Comparison of ENCODE assay signal across 8 cellular contexts in the genomic region with DNA sequence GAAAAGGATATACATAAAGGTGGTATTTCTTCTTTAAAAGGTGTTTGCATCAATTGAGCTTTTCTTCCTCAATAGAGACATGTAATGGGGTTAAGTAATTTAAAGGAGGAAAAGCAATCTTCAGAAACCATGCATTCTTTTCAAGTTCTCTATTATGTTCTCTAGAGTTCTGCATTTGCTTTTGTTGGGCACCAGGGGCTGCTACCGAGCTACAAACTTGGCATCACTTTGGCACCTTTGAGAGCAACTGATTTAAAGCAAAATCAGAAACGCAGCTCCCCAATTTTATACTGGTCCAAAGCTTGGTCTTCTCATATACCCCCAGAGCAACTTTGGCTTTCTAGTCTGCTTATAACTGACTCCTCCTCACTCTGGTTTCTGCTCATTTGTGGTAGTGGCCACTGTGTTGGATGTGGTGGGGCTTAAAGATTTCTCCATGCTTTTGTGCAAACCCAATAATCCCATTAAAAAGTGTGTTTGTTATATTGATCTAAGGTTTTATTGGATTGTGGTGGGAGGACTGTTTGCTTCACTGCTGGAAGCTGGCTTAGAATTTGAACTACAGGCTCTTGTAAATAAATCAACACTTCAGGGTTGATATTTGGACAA.
DNase-seq lines count a peak whose midpoint lies in the region; ATAC-seq and TF ChIP-seq lines count a peak whose summit lies in the region.

No MANE protein-coding gene starts in this region.

- no peaks in the 10 kb centered on the region for H3K9me3 ChIP-seq in parathyroid adenoma (ENCODE audit: control insufficient read depth, low read length)

- H3K36me3 ChIP-seq in parathyroid adenoma (ENCODE audit: control insufficient read depth, insufficient read depth, low read length): no peaks in the 10 kb centered on the region

- H3K4me3 ChIP-seq in parathyroid adenoma (ENCODE audit: low read depth, low read length): no peak overlapping the region

- H2AFZ ChIP-seq in parathyroid adenoma: no peak overlapping the region

- H3K4me1 ChIP-seq in parathyroid adenoma: no peaks in the 10 kb centered on the region

- H3K79me2 ChIP-seq in parathyroid adenoma: no peaks in the 10 kb centered on the region

- H3K27me3 ChIP-seq in parathyroid adenoma (ENCODE audit: control insufficient read depth, insufficient read depth, low read length): no peaks in the 10 kb centered on the region

- DNase-seq in AG08395 (ENCODE audit: low spot score) (peak; percentile 46), OCI-M1 (lab: John Stamatoyannopoulos, UW) (peak; percentile 78), fibroblast of peridontal ligament (ENCODE audit: extremely low read depth) (peak; percentile 77), OCI-M2 (lab: John Stamatoyannopoulos, UW; ENCODE audit: unreplicated experiment) (no peak)
- no peak for DNase-seq in activated CD8-positive, alpha-beta memory T cell treated with anti-CD3 and anti-CD28 coated beads for 24 hours

- peak; percentile 59 for TF ChIP-seq CTCF in parathyroid adenoma (IDR thresholded peaks at IDR 0.05)

- no peak overlapping the region for H3K27ac ChIP-seq in parathyroid adenoma

- ATAC-seq in GM18508 (IDR thresholded peaks at IDR 0.05; ENCODE audit: insufficient read depth, unreplicated experiment): peak; percentile 61
- peak; percentile 77 for ATAC-seq in HG03565 (IDR thresholded peaks at IDR 0.05; ENCODE audit: unreplicated experiment)

- H3K4me2 ChIP-seq in parathyroid adenoma (ENCODE audit: low read length): no peak overlapping the region

- H3K9ac ChIP-seq in parathyroid adenoma: no peak overlapping the region

Comparison
In these comparisons a context has a peak if more than half of its experiments do, and no peak if none do; other contexts are left out.
1. DNase-seq: peak in AG08395 (single experiment), OCI-M1 (single experiment) and fibroblast of peridontal ligament (single experiment); none in OCI-M2 (single experiment) and activated CD8-positive, alpha-beta memory T cell treated with anti-CD3 and anti-CD28 coated beads for 24 hours (single experiment).